ENCODE assay signal across 1 cellular context in genomic region chr6:30913721-30914075, GRCh38.
TF ChIP-seq lines count a peak whose summit lies in the region.

No MANE protein-coding gene starts in this region.

TF ChIP-seq in HepG2, 621 proteins besides CTCF, POLR2A, EP300 and RAD21 (continued from another document):
- TF ChIP-seq, protein P1, sequence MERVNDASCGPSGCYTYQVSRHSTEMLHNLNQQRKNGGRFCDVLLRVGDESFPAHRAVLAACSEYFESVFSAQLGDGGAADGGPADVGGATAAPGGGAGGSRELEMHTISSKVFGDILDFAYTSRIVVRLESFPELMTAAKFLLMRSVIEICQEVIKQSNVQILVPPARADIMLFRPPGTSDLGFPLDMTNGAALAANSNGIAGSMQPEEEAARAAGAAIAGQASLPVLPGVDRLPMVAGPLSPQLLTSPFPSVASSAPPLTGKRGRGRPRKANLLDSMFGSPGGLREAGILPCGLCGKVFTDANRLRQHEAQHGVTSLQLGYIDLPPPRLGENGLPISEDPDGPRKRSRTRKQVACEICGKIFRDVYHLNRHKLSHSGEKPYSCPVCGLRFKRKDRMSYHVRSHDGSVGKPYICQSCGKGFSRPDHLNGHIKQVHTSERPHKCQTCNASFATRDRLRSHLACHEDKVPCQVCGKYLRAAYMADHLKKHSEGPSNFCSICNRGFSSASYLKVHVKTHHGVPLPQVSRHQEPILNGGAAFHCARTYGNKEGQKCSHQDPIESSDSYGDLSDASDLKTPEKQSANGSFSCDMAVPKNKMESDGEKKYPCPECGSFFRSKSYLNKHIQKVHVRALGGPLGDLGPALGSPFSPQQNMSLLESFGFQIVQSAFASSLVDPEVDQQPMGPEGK (CRISPR knock-in tag; IDR thresholded peaks at IDR 0.05): no peak
- TF ChIP-seq ZBTB3 (CRISPR knock-in tag; IDR thresholded peaks at IDR 0.05; ENCODE audit: borderline replicate concordance, low read depth): no peak
- no peak for TF ChIP-seq ZNF441 (CRISPR knock-in tag; IDR thresholded peaks at IDR 0.05; ENCODE audit: borderline replicate concordance)
- peak; percentile 23 for TF ChIP-seq PTBP1 (IDR thresholded peaks at IDR 0.05; ENCODE audit: low read depth, low read length, poor library complexity, severe bottlenecking)
- no peak for TF ChIP-seq NKX3-1 (CRISPR knock-in tag; IDR thresholded peaks at IDR 0.05)
- TF ChIP-seq ZNF446 (CRISPR knock-in tag; IDR thresholded peaks at IDR 0.05): 0 out of 2 replicates have a peak, but pooled peaks have one; percentile 51
- TF ChIP-seq TBP (CRISPR knock-in tag; IDR thresholded peaks at IDR 0.05): no peak
- no peak for TF ChIP-seq THAP9 (CRISPR knock-in tag; IDR thresholded peaks at IDR 0.05; ENCODE audit: borderline replicate concordance)
